Comparison of ENCODE assay signal across 2 cellular contexts in the genomic region with DNA sequence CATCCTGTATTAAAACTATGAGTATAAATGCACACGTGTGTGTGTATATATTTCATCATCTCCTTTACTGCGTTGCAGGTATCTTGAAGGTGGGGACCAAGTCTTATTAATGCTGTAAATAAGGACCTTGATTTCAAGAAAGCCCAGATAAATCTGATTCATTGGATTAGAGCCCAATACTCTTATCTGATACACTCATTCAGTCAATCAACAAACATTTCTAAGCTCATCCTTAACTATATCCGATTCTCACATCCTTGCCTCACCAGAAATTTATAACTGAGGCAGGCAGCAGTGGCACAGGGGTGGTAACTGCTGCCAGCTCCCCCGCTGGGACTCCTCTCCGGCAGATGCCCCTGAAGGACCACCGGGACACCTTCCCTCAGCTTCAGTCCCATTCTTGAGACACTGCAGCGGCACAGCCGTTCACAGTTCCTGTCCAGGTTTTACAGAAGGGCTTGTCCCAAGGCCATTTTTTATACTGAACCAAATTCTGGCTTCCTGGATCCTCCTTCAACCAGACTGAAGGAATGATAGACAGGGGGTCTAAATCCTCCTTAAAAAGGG.
TF ChIP-seq lines count a peak whose summit lies in the region.

No MANE protein-coding gene starts in this region.

TF ChIP-seq in HepG2, 621 proteins besides CTCF, POLR2A, EP300 and RAD21:
- peak; percentile 81 for TF ChIP-seq ZNF3 (CRISPR knock-in tag; IDR thresholded peaks at IDR 0.05)
- TF ChIP-seq IKZF1 (IDR thresholded peaks at IDR 0.05) = no peak

TF ChIP-seq in WTC11, 78 proteins besides CTCF, POLR2A, EP300 and RAD21:
- TF ChIP-seq GTF2I (CRISPR knock-in tag; conservative IDR thresholded peaks at IDR 0.05) (no peak), ELF4 (CRISPR knock-in tag; IDR thresholded peaks at IDR 0.05; ENCODE audit: low read depth) (no peak), FOXP1 (CRISPR knock-in tag; IDR thresholded peaks at IDR 0.05; ENCODE audit: borderline replicate concordance) (no peak), NR2C2 (CRISPR knock-in tag; IDR thresholded peaks at IDR 0.05) (no peak), OVOL2 (CRISPR knock-in tag; IDR thresholded peaks at IDR 0.05; ENCODE audit: borderline replicate concordance) (no peak), SMAD4 (CRISPR knock-in tag; IDR thresholded peaks at IDR 0.05) (no peak), SMAD3 (CRISPR knock-in tag; IDR thresholded peaks at IDR 0.05; ENCODE audit: borderline replicate concordance) (no peak)
- TF ChIP-seq, protein P1, sequence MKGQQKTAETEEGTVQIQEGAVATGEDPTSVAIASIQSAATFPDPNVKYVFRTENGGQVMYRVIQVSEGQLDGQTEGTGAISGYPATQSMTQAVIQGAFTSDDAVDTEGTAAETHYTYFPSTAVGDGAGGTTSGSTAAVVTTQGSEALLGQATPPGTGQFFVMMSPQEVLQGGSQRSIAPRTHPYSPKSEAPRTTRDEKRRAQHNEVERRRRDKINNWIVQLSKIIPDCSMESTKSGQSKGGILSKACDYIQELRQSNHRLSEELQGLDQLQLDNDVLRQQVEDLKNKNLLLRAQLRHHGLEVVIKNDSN (CRISPR knock-in tag; IDR thresholded peaks at IDR 0.05) = no peak
- TF ChIP-seq, protein P2, sequence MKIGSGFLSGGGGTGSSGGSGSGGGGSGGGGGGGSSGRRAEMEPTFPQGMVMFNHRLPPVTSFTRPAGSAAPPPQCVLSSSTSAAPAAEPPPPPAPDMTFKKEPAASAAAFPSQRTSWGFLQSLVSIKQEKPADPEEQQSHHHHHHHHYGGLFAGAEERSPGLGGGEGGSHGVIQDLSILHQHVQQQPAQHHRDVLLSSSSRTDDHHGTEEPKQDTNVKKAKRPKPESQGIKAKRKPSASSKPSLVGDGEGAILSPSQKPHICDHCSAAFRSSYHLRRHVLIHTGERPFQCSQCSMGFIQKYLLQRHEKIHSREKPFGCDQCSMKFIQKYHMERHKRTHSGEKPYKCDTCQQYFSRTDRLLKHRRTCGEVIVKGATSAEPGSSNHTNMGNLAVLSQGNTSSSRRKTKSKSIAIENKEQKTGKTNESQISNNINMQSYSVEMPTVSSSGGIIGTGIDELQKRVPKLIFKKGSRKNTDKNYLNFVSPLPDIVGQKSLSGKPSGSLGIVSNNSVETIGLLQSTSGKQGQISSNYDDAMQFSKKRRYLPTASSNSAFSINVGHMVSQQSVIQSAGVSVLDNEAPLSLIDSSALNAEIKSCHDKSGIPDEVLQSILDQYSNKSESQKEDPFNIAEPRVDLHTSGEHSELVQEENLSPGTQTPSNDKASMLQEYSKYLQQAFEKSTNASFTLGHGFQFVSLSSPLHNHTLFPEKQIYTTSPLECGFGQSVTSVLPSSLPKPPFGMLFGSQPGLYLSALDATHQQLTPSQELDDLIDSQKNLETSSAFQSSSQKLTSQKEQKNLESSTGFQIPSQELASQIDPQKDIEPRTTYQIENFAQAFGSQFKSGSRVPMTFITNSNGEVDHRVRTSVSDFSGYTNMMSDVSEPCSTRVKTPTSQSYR (CRISPR knock-in tag; IDR thresholded peaks at IDR 0.05) = no peak
